ENCODE assay signal across 8 cellular contexts in the genomic region with DNA sequence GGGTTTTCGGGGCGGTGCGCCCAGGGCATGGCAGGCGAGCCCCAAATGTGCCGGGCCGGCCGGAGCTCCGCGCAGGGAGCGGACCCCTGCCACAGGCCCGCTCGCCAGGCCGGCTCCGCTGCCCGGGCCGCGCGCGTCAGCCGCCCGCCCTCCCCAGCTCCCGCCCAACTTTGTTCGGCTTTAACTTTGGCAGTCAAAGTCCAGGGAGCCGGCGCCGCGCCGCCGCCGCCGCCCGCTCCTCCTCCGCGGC. TPM values are rescaled to one million over a fixed set of nuclear protein-coding genes. Genes with fewer than 3 reads are reported as not detected.
A peak's percentile ranks its signal among the peaks of the same experiment; 100 is the strongest.
DNase-seq lines count a peak whose midpoint lies in the region; ATAC-seq and TF ChIP-seq lines count a peak whose summit lies in the region.

No MANE protein-coding gene starts in this region.

- intact Hi-C loops in sigmoid colon (cut with DNase I) = loop anchor here (2.0 to 5.0 kb wide), 5 partner anchors 23 to 379 kb away; partner anchors contain the start of genes DNAI4, MIER1 and SERBP1

- no peaks in the 10 kb centered on the region for H3K9me3 ChIP-seq in sigmoid colon

- no peak for TF ChIP-seq POLR2A in sigmoid colon (IDR thresholded peaks at IDR 0.05)

- peaks cover 21% of the 10 kb centered on the region for H3K4me1 ChIP-seq in KMS-11 (ENCODE audit: low read depth, poor library complexity, severe bottlenecking)
- H3K4me1 ChIP-seq in sigmoid colon = peaks cover 0 to 29% (median 18%) of the 10 kb centered on the region in 4 donors

- WGBS in sigmoid colon, 2 donors = 0 to 1% methylated on average over 34 of the region's 34 CpGs

- peak overlapping the region; percentile 85 for H3K9ac ChIP-seq in KMS-11

- ATAC-seq in GM21717 (IDR thresholded peaks at IDR 0.05; ENCODE audit: unreplicated experiment) (peak; percentile 45), HG03469 (IDR thresholded peaks at IDR 0.05; ENCODE audit: unreplicated experiment) (no peak)

- H3K4me3 ChIP-seq in KMS-11 (IDR thresholded peaks at IDR 0.05; ENCODE audit: insufficient read depth, low read depth, low read length) (peak overlapping the region; percentile 44), sigmoid colon (peak overlapping the region; percentile 58 to 90 (median 82))

- H3K27me3 ChIP-seq in KMS-11 (ENCODE audit: insufficient read depth, low read depth) (no peaks in the 10 kb centered on the region), sigmoid colon (no peaks in the 10 kb centered on the region)

- H2AFZ ChIP-seq in KMS-11 (ENCODE audit: low read depth) = peak overlapping the region; percentile 88

- no peak for TF ChIP-seq CTCF in GM10248 (IDR thresholded peaks at IDR 0.05; ENCODE audit: control extremely low read depth, extremely low read depth, low read depth, missing control alignments)
- no peak for TF ChIP-seq CTCF in KMS-11 (conservative IDR thresholded peaks at IDR 0.05; ENCODE audit: low read depth, low read length)
- TF ChIP-seq CTCF in sigmoid colon (IDR thresholded peaks at IDR 0.05) = no peak

- H3K79me2 ChIP-seq in KMS-11 (ENCODE audit: insufficient read depth, low read depth) = peaks cover 49% of the 10 kb centered on the region

- POLR2A ChIA-PET in GM10248 (lab: Yijun Ruan, JAX) = interaction anchor here (0.6 to 1.6 kb wide), 2 partner anchors 10 to 1881 kb away, joined by 7 to 9 read pairs; no protein-coding TSS in a partner anchor

- DNase-seq in GM10248 (ENCODE audit: extremely low spot score) = peak; percentile 60
- DNase-seq in amygdala (lab: John Stamatoyannopoulos, UW) = peak in 31 of 56 donors; percentile 21 to 79 (median 59)
- peak; percentile 61 for DNase-seq in hepatic stellate cell (ENCODE audit: low spot score)
- DNase-seq in sigmoid colon = peak; percentile 78
- DNase-seq in NCI-H446 (lab: John Stamatoyannopoulos, UW) = no peak

- H3K36me3 ChIP-seq in KMS-11 (ENCODE audit: insufficient read depth) = no peaks in the 10 kb centered on the region
- peaks cover 0 to 21% (median 10%) of the 10 kb centered on the region in 4 donors for H3K36me3 ChIP-seq in sigmoid colon

- no peak for TF ChIP-seq EP300 in sigmoid colon (IDR thresholded peaks at IDR 0.05)

- peak overlapping the region; percentile 92 for H3K4me2 ChIP-seq in KMS-11

- H3K27ac ChIP-seq in KMS-11 (peak overlapping the region; percentile 88), sigmoid colon (peak overlapping the region; percentile 97 to 98 (median 98))

- no peaks in the 10 kb centered on the region for H4K20me1 ChIP-seq in KMS-11 (ENCODE audit: insufficient read depth)

- CTCF ChIA-PET in GM10248 (lab: Yijun Ruan, JAX) = interaction anchor here (1.0 to 2.7 kb wide), 3 partner anchors 58 to 159 kb away, joined by 5 to 10 read pairs (median 9); no protein-coding TSS in a partner anchor

RNA-seq across cellular contexts. Expression of gene SLC35D1, which starts 0.5 kb away (rescaled TPM):
- total RNA-seq in sigmoid colon = 10 to 100 TPM in 1 of 4 donors, 1 to 10 TPM in 3; 8.9 to 10.7 (median 9.5) TPM
- polyA plus RNA-seq in sigmoid colon = 10 to 100 TPM in 1 of 3 donors, 1 to 10 TPM in 2; 3.9 to 22.9 (median 4.8) TPM

Comparison
In these comparisons a context has a peak if more than half of its experiments do, and no peak if none do; other contexts are left out.
1. DNase-seq: peak in GM10248 (single experiment), amygdala (31 of 56), hepatic stellate cell (single experiment) and sigmoid colon (single experiment); none in NCI-H446 (0 of 2).